Comparison of ENCODE assay signal across 8 cellular contexts in the genomic region with DNA sequence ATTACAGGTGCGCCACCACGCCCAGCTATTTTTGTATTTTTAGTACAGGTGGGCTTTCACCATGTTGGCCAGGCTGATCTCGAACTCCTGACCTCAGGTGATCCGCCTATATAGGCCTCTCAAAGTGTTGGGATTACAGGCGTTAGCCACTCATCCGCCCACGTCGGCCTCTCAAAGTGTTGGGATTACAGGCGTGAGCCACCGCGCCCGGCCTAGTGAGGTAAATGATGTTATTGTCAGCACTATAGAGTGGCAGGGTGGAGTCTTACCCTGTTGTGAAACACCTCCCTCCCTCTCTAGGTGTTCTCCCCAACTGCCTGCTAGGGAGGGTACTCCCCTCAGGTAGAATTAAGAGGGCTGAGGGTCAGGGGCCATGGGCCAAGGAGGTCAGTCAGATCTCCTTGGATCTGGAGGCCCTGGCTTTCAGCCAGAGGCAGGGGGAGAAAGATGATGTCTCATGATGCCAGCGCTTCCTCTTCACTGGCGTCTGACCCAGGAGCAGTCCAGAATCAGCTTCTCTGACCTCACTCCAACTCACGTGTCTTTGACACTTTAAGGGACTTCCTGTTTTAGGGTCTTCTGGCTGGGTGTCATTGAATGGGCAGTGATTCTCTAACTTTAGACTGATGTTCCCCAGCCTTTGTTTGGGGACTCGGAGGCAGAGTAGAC. TPM values are rescaled to one million over a fixed set of nuclear protein-coding genes. Genes with fewer than 3 reads are reported as not detected.
DNase-seq lines count a peak whose midpoint lies in the region; ATAC-seq and TF ChIP-seq lines count a peak whose summit lies in the region.

No MANE protein-coding gene starts in this region.

- H3K27ac Mint-ChIP-seq in GM23338, result no peak overlapping the region

- no peak for ATAC-seq in GM23338

- H3K4me1 Mint-ChIP-seq in GM23338, result peaks cover 11% of the 10 kb centered on the region

- intact Hi-C loops in esophagus muscularis mucosa (cut with DNase I), result no loop called here
- intact Hi-C loops in lower leg skin (cut with DNase I; ENCODE audit: low total_unique reads), result no loop called here

- H3K27me3 ChIP-seq in GM23338 (ENCODE audit: insufficient read depth), result no peaks in the 10 kb centered on the region
- H3K27me3 ChIP-seq in esophagus muscularis mucosa, result no peaks in the 10 kb centered on the region
- H3K27me3 ChIP-seq in skeletal muscle satellite cell (ENCODE audit: control insufficient read depth, insufficient read depth, low read length), result no peaks in the 10 kb centered on the region

- 85% methylated on average over 16 of the region's 16 CpGs for WGBS in esophagus muscularis mucosa
- 76 to 81% methylated on average over 16 of the region's 16 CpGs for WGBS in lower leg skin, 2 donors

- TF ChIP-seq EP300 in esophagus muscularis mucosa (IDR thresholded peaks at IDR 0.05), result no peak

- DNase-seq in GM23338 (ENCODE audit: low spot score) (no peak), RWPE1 (ENCODE audit: low spot score) (no peak), esophagus muscularis mucosa (ENCODE audit: extremely low spot score) (no peak), lower leg skin (ENCODE audit: low spot score in 2 of 2) (no peak), NCI-H2029 (lab: John Stamatoyannopoulos, UW) (no peak), NCI-H2196 (lab: John Stamatoyannopoulos, UW; ENCODE audit: unreplicated experiment) (no peak), NCI-H69 (lab: John Stamatoyannopoulos, UW) (no peak)

- H3F3A ChIP-seq in GM23338 (replicated peaks; ENCODE audit: low read depth), result peaks cover 10% of the 10 kb centered on the region

- no peak overlapping the region for H2AFZ ChIP-seq in GM23338

- H3K79me2 ChIP-seq in GM23338 (replicated peaks; ENCODE audit: insufficient read depth), result peaks cover 25% of the 10 kb centered on the region

- H3K9me3 Mint-ChIP-seq in GM23338, result no peaks in the 10 kb centered on the region; the same call in 2 of the 3 replicates

- H3K36me3 Mint-ChIP-seq in GM23338 (ENCODE audit: low read depth), result peaks cover 8% of the 10 kb centered on the region; the same call in 2 of the 3 replicates

- peak overlapping the region; percentile 87 for H3K9ac ChIP-seq in skeletal muscle satellite cell (ENCODE audit: low read depth, low read length)

- TF ChIP-seq POLR2A in esophagus muscularis mucosa (IDR thresholded peaks at IDR 0.05; ENCODE audit: low read depth) (no peak), lower leg skin (IDR thresholded peaks at IDR 0.05) (no peak)

- H3K9me2 ChIP-seq in GM23338 (ENCODE audit: insufficient read depth), result no peaks in the 10 kb centered on the region

- TF ChIP-seq CTCF in GM23338 (conservative IDR thresholded peaks at IDR 0.05; ENCODE audit: low read depth in 2 of 2) (no peak), RWPE1 (conservative IDR thresholded peaks at IDR 0.05; ENCODE audit: low read depth) (no peak), esophagus muscularis mucosa (IDR thresholded peaks at IDR 0.05) (no peak), lower leg skin (IDR thresholded peaks at IDR 0.05) (no peak)

- H3K4me1 ChIP-seq in GM23338 (ENCODE audit: insufficient read depth) (peaks cover 12% of the 10 kb centered on the region), esophagus muscularis mucosa (peaks cover 20 to 61% (median 56%) of the 10 kb centered on the region in 4 donors), skeletal muscle satellite cell (ENCODE audit: control insufficient read depth, insufficient read depth, low read length) (peaks cover 23% of the 10 kb centered on the region)

- H3K4me2 ChIP-seq in GM23338 (peak overlapping the region; percentile 83; the same call in 1 of the 2 replicates), skeletal muscle satellite cell (ENCODE audit: low read length) (peak overlapping the region; percentile 99)

- H3K36me3 ChIP-seq in GM23338 (ENCODE audit: insufficient read depth) (no peaks in the 10 kb centered on the region), esophagus muscularis mucosa (peaks cover 0 to 19% (median 12%) of the 10 kb centered on the region in 4 donors), skeletal muscle satellite cell (ENCODE audit: insufficient read depth, low read length) (peaks cover 9% of the 10 kb centered on the region)

- peak overlapping the region; percentile 94; the same call in 1 of the 2 replicates for H3K4me3 ChIP-seq in GM23338
- no peak overlapping the region for H3K4me3 ChIP-seq in esophagus muscularis mucosa
- H3K4me3 ChIP-seq in skeletal muscle satellite cell (ENCODE audit: low read length), result no peak overlapping the region
- H3K4me3 ChIP-seq in lower leg skin (ENCODE audit: low read depth, poor library complexity, severe bottlenecking), result no peak overlapping the region

- no peaks in the 10 kb centered on the region; the same call in 1 of the 2 replicates for H4K20me1 ChIP-seq in GM23338 (replicated peaks; ENCODE audit: insufficient read depth)

- peaks cover 12% of the 10 kb centered on the region for H3K27me3 Mint-ChIP-seq in GM23338 (ENCODE audit: insufficient read depth, low read depth, poor library complexity)

- H3K27ac ChIP-seq in GM23338 (ENCODE audit: low read depth) (no peak overlapping the region), RWPE1 (peak overlapping the region; percentile 96), esophagus muscularis mucosa (replicated peaks in 1 of 4) (peak overlapping the region; percentile 93 to 97 (median 95))

- CTCF ChIA-PET in RWPE1 (lab: Yijun Ruan, JAX), result interaction anchor here (0.7 kb wide), 1 partner anchor 13 kb away, joined by 5 read pairs; no protein-coding TSS in a partner anchor

- POLR2A ChIA-PET in RWPE1 (lab: Yijun Ruan, JAX; ENCODE audit: low non-redundant PET), result no interaction called here

- no peaks in the 10 kb centered on the region for H3K9me3 ChIP-seq in esophagus muscularis mucosa
- H3K9me3 ChIP-seq in skeletal muscle satellite cell (replicated peaks; ENCODE audit: low read length), result no peaks in the 10 kb centered on the region

- peak overlapping the region; percentile 86 for H3K4me3 Mint-ChIP-seq in GM23338

TF ChIP-seq in GM23338, 12 proteins besides CTCF, POLR2A, EP300 and RAD21 (continues in another document):
- no peak for TF ChIP-seq POLR2AphosphoS5 (IDR thresholded peaks at IDR 0.05; ENCODE audit: low read depth)

RNA-seq across cellular contexts. Expression of a gene that starts 2.0 kb away (rescaled TPM):
- 53.7 and 57.1 TPM in 2 replicates for total RNA-seq in GM23338 (2014; rRNA removed; shearing (Covaris generic))
- 33.1 and 36.9 TPM in 2 replicates for polyA plus RNA-seq in GM23338 (2016; fragmentation: Nextera tagmentation; extraction: Ambion mirVana)
- total RNA-seq in esophagus muscularis mucosa, result 10 to 100 TPM; 30.3 to 44.7 (median 40.9) TPM
- 29.7 and 46.4 TPM in 2 replicates for total RNA-seq in skeletal muscle satellite cell (2012; rRNA removed)
- 10 to 100 TPM; 50.3 to 66.0 (median 53.6) TPM for total RNA-seq in lower leg skin

RNA-seq across cellular contexts. Expression of a gene that starts 28.9 kb away (rescaled TPM):
- 46.7 and 50.4 TPM in 2 replicates for total RNA-seq in GM23338 (2014; rRNA removed; shearing (Covaris generic))
- polyA plus RNA-seq in GM23338 (2016; fragmentation: Nextera tagmentation; extraction: Ambion mirVana), result 9.5 and 10.9 TPM in 2 replicates
- total RNA-seq in esophagus muscularis mucosa (1 to 10 TPM; 1.5 to 7.5 (median 4.3) TPM), lower leg skin (10 to 100 TPM; 29.1 to 83.3 (median 60.3) TPM)
- 10.5 and 13.4 TPM in 2 replicates for total RNA-seq in skeletal muscle satellite cell (2012; rRNA removed)

RNA-seq across cellular contexts. Expression of a gene that starts 30.7 kb away (rescaled TPM):
- total RNA-seq in GM23338 (2014; rRNA removed; shearing (Covaris generic)), result not detected in 2 replicates
- polyA plus RNA-seq in GM23338 (2016; fragmentation: Nextera tagmentation; extraction: Ambion mirVana), result not detected in 2 replicates
- not detected for total RNA-seq in esophagus muscularis mucosa
- not detected in 2 replicates for total RNA-seq in skeletal muscle satellite cell (2012; rRNA removed)
- total RNA-seq in lower leg skin, result 1 to 10 TPM in 1 of 4 donors, not detected in 3; 1.4 TPM

RNA-seq across cellular contexts. Expression of a gene that starts 47.9 kb away (rescaled TPM):
- total RNA-seq in GM23338 (2014; rRNA removed; shearing (Covaris generic)), result 44.2 and 55.6 TPM in 2 replicates
- 15.0 and 18.5 TPM in 2 replicates for polyA plus RNA-seq in GM23338 (2016; fragmentation: Nextera tagmentation; extraction: Ambion mirVana)
- total RNA-seq in esophagus muscularis mucosa, result 10 to 100 TPM in 3 of 4 donors, 1 to 10 TPM in 1; 7.3 to 28.3 (median 17.4) TPM
- total RNA-seq in skeletal muscle satellite cell (2012; rRNA removed), result 10.1 and 17.3 TPM in 2 replicates
- total RNA-seq in lower leg skin, result 1 to 10 TPM; 1.8 to 4.6 (median 3.2) TPM

RNA-seq across cellular contexts. Expression of a gene that starts 50.3 kb away (rescaled TPM):
- 8.5 and 10.2 TPM in 2 replicates for total RNA-seq in GM23338 (2014; rRNA removed; shearing (Covaris generic))
- polyA plus RNA-seq in GM23338 (2016; fragmentation: Nextera tagmentation; extraction: Ambion mirVana), result 7.7 and 8.4 TPM in 2 replicates
- total RNA-seq in esophagus muscularis mucosa, result 10 to 100 TPM; 19.9 to 38.1 (median 36.7) TPM
- total RNA-seq in skeletal muscle satellite cell (2012; rRNA removed), result 23.8 and 28.0 TPM in 2 replicates
- total RNA-seq in lower leg skin, result 10 to 100 TPM; 44.4 to 80.1 (median 70.5) TPM
